14 cellular contexts compared by ENCODE assay signal in genomic region chr2:211408485-211408884, GRCh38.
DNase-seq lines count a peak whose midpoint lies in the region; ATAC-seq and TF ChIP-seq lines count a peak whose summit lies in the region.
"Had no signal": no experiment of that assay in that cellular context is flagged by ENCODE, and none has a peak within 500 bp of the region (broad histone marks: within the 10 kb centered on the region; RNA-seq: fewer than 3 reads in every experiment).

No MANE protein-coding gene starts in this region.

- peak overlapping the region; percentile 27 for H3K4me3 ChIP-seq in endodermal cell (ENCODE audit: low read length)

- peak overlapping the region; percentile 59 for H3K27ac ChIP-seq in endodermal cell (ENCODE audit: low read depth, low read length)

- H3K4me1 ChIP-seq in endodermal cell (ENCODE audit: control insufficient read depth, insufficient read depth, low read length) = peaks cover 7% of the 10 kb centered on the region

- no peaks in the 10 kb centered on the region for H3K27me3 Mint-ChIP-seq in endodermal cell (ENCODE audit: insufficient read depth)
- no peaks in the 10 kb centered on the region for H3K27me3 Mint-ChIP-seq in nephron (ENCODE audit: low read depth)
- H3K27me3 Mint-ChIP-seq: CD4-positive, alpha-beta T cell; naive thymus-derived CD8-positive, alpha-beta T cell had no signal

- DNase-seq in DMS53 (lab: John Stamatoyannopoulos, UW) (peak; percentile 93), NCI-H2029 (lab: John Stamatoyannopoulos, UW) (peak; percentile 14), endodermal cell (no peak), anterior cingulate cortex (lab: John Stamatoyannopoulos, UW) (no peak)
- DNase-seq in activated effector memory CD4-positive, alpha-beta T cell treated with Interleukin-2 at 50 U/mL for 16 hours = no peak
- no peak for DNase-seq in central memory CD4-positive, alpha-beta T cell
- DNase-seq: activated T-cell treated with anti-CD3 and anti-CD28 coated beads, Interleukin-2, amount 50 U/mL, for 72 hours; CD4-positive, alpha-beta T cell; hippocampal formation; naive thymus-derived CD8-positive, alpha-beta T cell; NCI-H1105; stimulated activated CD4-positive, alpha-beta T cell treated with anti-CD3 and anti-CD28 coated beads, Interleukin-1b, Interleukin-23, amount 100 ng/mL, for 48 hours had no signal

- no peaks in the 10 kb centered on the region for H3K9me3 ChIP-seq in endodermal cell (ENCODE audit: control insufficient read depth, low read length)

- no peak overlapping the region for H3K9ac ChIP-seq in endodermal cell (ENCODE audit: extremely low read depth, low read length, poor library complexity, severe bottlenecking)

- H3K27ac Mint-ChIP-seq in endodermal cell (peak overlapping the region; percentile 87), nephron (peak overlapping the region in 2 of 3 experiments; percentile 30 to 73)
- H3K27ac Mint-ChIP-seq: activated T-cell treated with anti-CD3 and anti-CD28 coated beads, Interleukin-2, amount 50 U/mL, for 72 hours; CD4-positive, alpha-beta T cell; naive thymus-derived CD8-positive, alpha-beta T cell had no signal

- H3K36me3 Mint-ChIP-seq in endodermal cell (ENCODE audit: low read depth) (peaks cover 19% of the 10 kb centered on the region), nephron (ENCODE audit: low read depth) (peaks cover 4% of the 10 kb centered on the region)
- H3K36me3 Mint-ChIP-seq: naive thymus-derived CD8-positive, alpha-beta T cell had no signal

- H3K27me3 ChIP-seq in endodermal cell (ENCODE audit: control insufficient read depth, insufficient read depth, low read length, poor library complexity, severe bottlenecking) = no peaks in the 10 kb centered on the region

- H3K4me1 Mint-ChIP-seq in endodermal cell (peaks cover 29% of the 10 kb centered on the region), nephron (peaks cover 4% of the 10 kb centered on the region)
- H3K4me1 Mint-ChIP-seq: naive thymus-derived CD8-positive, alpha-beta T cell had no signal

- H3K9me3 Mint-ChIP-seq in endodermal cell (peaks cover 2% of the 10 kb centered on the region), nephron (no peaks in the 10 kb centered on the region)
- H3K9me3 Mint-ChIP-seq: CD4-positive, alpha-beta T cell had no signal

- no peak for ATAC-seq in HG02840 (IDR thresholded peaks at IDR 0.05; ENCODE audit: low FRiP score, unreplicated experiment)
- ATAC-seq: activated T-cell treated with anti-CD3 and anti-CD28 coated beads, Interleukin-2, amount 50 U/mL, for 72 hours; naive thymus-derived CD8-positive, alpha-beta T cell had no signal

- TF ChIP-seq CTCF in endodermal cell (conservative IDR thresholded peaks at IDR 0.05) (no peak), nephron (IDR thresholded peaks at IDR 0.05; ENCODE audit: unreplicated experiment in 3 of 3) (no peak)

- peaks cover 3% of the 10 kb centered on the region for H3K36me3 ChIP-seq in endodermal cell (ENCODE audit: control insufficient read depth, insufficient read depth, low read length)

- WGBS in endodermal cell (ENCODE audit: insufficient coverage in 1 of 2, insufficient read length in 1 of 2), 2 experiments = 73 to 75% methylated on average over 4 of the region's 4 CpGs

- H3K4me3 Mint-ChIP-seq in endodermal cell (no peak overlapping the region), nephron (no peak overlapping the region)
- H3K4me3 Mint-ChIP-seq: activated T-cell treated with anti-CD3 and anti-CD28 coated beads, Interleukin-2, amount 50 U/mL, for 72 hours; CD4-positive, alpha-beta T cell; naive thymus-derived CD8-positive, alpha-beta T cell had no signal

Comparison
In these comparisons a context has a peak if more than half of its experiments do, and no peak if none do; other contexts are left out.
1. DNase-seq: peak in DMS53 (single experiment) and NCI-H2029 (single experiment); none in endodermal cell (single experiment), activated effector memory CD4-positive, alpha-beta T cell treated with Interleukin-2 at 50 U/mL for 16 hours (single experiment), anterior cingulate cortex (0 of 58) and central memory CD4-positive, alpha-beta T cell (single experiment).